ENCODE assay signal across 15 cellular contexts in genomic region chr10:129552119-129552518, GRCh38.
A peak's percentile ranks its signal among the peaks of the same experiment; 100 is the strongest.
DNase-seq lines count a peak whose midpoint lies in the region; ATAC-seq and TF ChIP-seq lines count a peak whose summit lies in the region.
"Had no signal": no experiment of that assay in that cellular context is flagged by ENCODE, and none has a peak within 500 bp of the region (broad histone marks: within the 10 kb centered on the region; RNA-seq: fewer than 3 reads in every experiment).

No MANE protein-coding gene starts in this region.

- H3K4me1 ChIP-seq in right atrium auricular region (peaks cover 0 to 6% of the 10 kb centered on the region in 2 donors), left ventricle myocardium inferior (peaks cover 9% of the 10 kb centered on the region)
- H3K4me1 ChIP-seq: SJCRH30 had no signal

- H3K27me3 ChIP-seq in right atrium auricular region = no peaks in the 10 kb centered on the region
- no peaks in the 10 kb centered on the region for H3K27me3 ChIP-seq in left ventricle myocardium inferior (ENCODE audit: low read depth)
- H3K27me3 ChIP-seq: SJCRH30, tibial nerve had no signal

- no peak overlapping the region for H3K27ac ChIP-seq in right atrium auricular region
- no peak overlapping the region for H3K27ac ChIP-seq in left ventricle myocardium inferior (replicated peaks)
- H3K27ac ChIP-seq: 22Rv1, SJCRH30, tibial nerve had no signal

- ATAC-seq in GM21786 (IDR thresholded peaks at IDR 0.05; ENCODE audit: unreplicated experiment) (peak; percentile 73), HG03439 (IDR thresholded peaks at IDR 0.05; ENCODE audit: unreplicated experiment) (peak; percentile 56)

- H3K4me3 ChIP-seq in right atrium auricular region = no peak overlapping the region
- H3K4me3 ChIP-seq in left ventricle myocardium inferior = no peak overlapping the region
- H3K4me3 ChIP-seq: SJCRH30, tibial nerve had no signal

- TF ChIP-seq CTCF in right atrium auricular region (IDR thresholded peaks at IDR 0.05) = no peak
- no peak for TF ChIP-seq CTCF in left ventricle myocardium inferior (IDR thresholded peaks at IDR 0.05; ENCODE audit: borderline replicate concordance)

- peak; percentile 18 for DNase-seq in right atrium auricular region (ENCODE audit: low spot score)
- no peak for DNase-seq in left ventricle myocardium inferior
- DNase-seq in activated CD4-positive, CD25-positive, alpha-beta regulatory T cell treated with anti-CD3 and anti-CD28 coated beads, Interleukin-2, amount 50 U/mL, for 72 hours = no peak
- no peak for DNase-seq in DMS53 (lab: John Stamatoyannopoulos, UW)
- DNase-seq in activated CD8-positive, alpha-beta memory T cell treated with anti-CD3 and anti-CD28 coated beads for 24 hours = no peak
- no peak for DNase-seq in NCI-H2081 treated with DMSO at 0.1 percent for 48 hours (lab: John Stamatoyannopoulos, UW)
- DNase-seq: activated naive CD4-positive, alpha-beta T cell; Calu3; NCI-H1930; SJCRH30; stimulated activated CD4-positive, alpha-beta T cell treated with anti-CD3 and anti-CD28 coated beads, Interleukin-15, amount 100 ng/mL, for 24 hours had no signal

- H3K36me3 ChIP-seq in right atrium auricular region (no peaks in the 10 kb centered on the region), left ventricle myocardium inferior (peaks cover 7% of the 10 kb centered on the region)
- H3K36me3 ChIP-seq: SJCRH30 had no signal

- intact Hi-C loops in left ventricle myocardium inferior (cut with micrococcal nuclease) = no loop called here

- no peaks in the 10 kb centered on the region for H3K9me3 ChIP-seq in right atrium auricular region
- no peaks in the 10 kb centered on the region for H3K9me3 ChIP-seq in left ventricle myocardium inferior (replicated peaks)
- H3K9me3 ChIP-seq: SJCRH30 had no signal
